In the genomic region with DNA sequence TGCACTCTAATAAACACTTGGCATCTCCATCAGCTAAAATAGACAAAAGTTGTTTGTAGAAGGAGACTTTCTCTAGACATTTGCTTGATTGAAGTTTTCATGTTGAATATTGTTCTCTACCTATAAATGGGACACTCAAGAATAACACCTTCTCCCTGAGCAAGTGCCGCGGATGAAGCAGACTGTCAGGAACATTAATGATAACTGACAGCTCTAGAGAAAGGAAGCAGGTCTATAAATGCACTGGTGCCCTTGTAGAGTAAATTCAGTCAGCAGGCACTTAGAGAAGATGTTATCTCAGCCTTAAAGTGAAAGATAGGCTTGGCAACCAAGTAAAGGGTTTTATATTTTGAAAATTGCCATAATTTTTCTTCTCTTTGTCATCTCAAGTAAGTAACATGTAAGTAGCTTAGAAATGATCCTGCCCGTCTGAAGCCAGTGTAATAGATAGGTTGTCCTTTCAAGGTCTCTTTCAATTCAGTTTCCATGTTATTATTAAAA, we compare ENCODE assay signal across 30 cellular contexts.
DNase-seq lines count a peak whose midpoint lies in the region; TF ChIP-seq lines count a peak whose summit lies in the region.
"Had no signal": no experiment of that assay in that cellular context is flagged by ENCODE, and none has a peak within 500 bp of the region (broad histone marks: within the 10 kb centered on the region; RNA-seq: fewer than 3 reads in every experiment).

No MANE protein-coding gene starts in this region.

- no peaks in the 10 kb centered on the region for H3K9me2 ChIP-seq in neural cell (ENCODE audit: insufficient read depth, low read length)

- peak; percentile 37 for TF ChIP-seq RAD21 in neural cell (conservative IDR thresholded peaks at IDR 0.05)

- no peaks in the 10 kb centered on the region for H3F3A ChIP-seq in neural cell (ENCODE audit: insufficient read depth, low read length, poor library complexity, severe bottlenecking)

- TF ChIP-seq CTCF in neural cell (IDR thresholded peaks at IDR 0.05; ENCODE audit: poor library complexity, severe bottlenecking) (no peak), sigmoid colon (IDR thresholded peaks at IDR 0.05) (no peak)

- H3K9ac ChIP-seq in neural cell (ENCODE audit: low read length), result no peak overlapping the region
- H3K9ac ChIP-seq: BLaER1; BLaER1 treated with 17β-estradiol and CSF1 and Interleukin-3, amounts not matched to agents 10 nM and 100 nM had no signal

- H3K4me3 ChIP-seq in neural cell (ENCODE audit: low read length) (no peak overlapping the region), sigmoid colon (no peak overlapping the region)
- H3K4me3 ChIP-seq: A549; BLaER1; BLaER1 treated with 17β-estradiol and CSF1 and Interleukin-3, amounts not matched to agents 10 nM and 100 nM had no signal

- H3K4me1 ChIP-seq in sigmoid colon, result no peaks in the 10 kb centered on the region
- H3K4me1 ChIP-seq: A549, BE2C, Caco-2 had no signal

- DNase-seq in SK-N-DZ (ENCODE audit: low spot score), result peak; percentile 97
- peak; percentile 4 for DNase-seq in left kidney (ENCODE audit: low read depth, low spot score)
- DNase-seq in C1 segment of cervical spinal cord (lab: John Stamatoyannopoulos, UW), result no peak
- DNase-seq in T-helper 1 cell, result no peak
- no peak for DNase-seq in sigmoid colon
- DNase-seq: 8988T; ACHN; AML-193; BE2C; Caco-2; Calu3; CD4-positive, alpha-beta memory T cell; CD4-positive, alpha-beta T cell; CD4-positive, CD25-positive, alpha-beta regulatory T cell; CD8-positive, alpha-beta memory T cell; CD8-positive, alpha-beta T cell; COR-L47; DMS 273 treated with DMSO at 0.1 percent for 48 hours; DMS153; DMS53; DMS79; DMS79 treated with DMSO at 0.1 percent for 48 hours; DND-41; EL had no signal

- no peak overlapping the region for H2AFZ ChIP-seq in neural cell (ENCODE audit: low read depth, low read length)

- TF ChIP-seq EP300 in neural cell (conservative IDR thresholded peaks at IDR 0.05; ENCODE audit: poor library complexity, severe bottlenecking) (peak; percentile 95), sigmoid colon (IDR thresholded peaks at IDR 0.05) (no peak)

- 82 to 84% methylated on average over 1 to 3 of the region's 3 CpGs for WGBS in sigmoid colon, 2 donors

- no peak for TF ChIP-seq POLR2A in sigmoid colon (IDR thresholded peaks at IDR 0.05)

- H3K79me2 ChIP-seq in neural cell (replicated peaks; ENCODE audit: insufficient read depth, low read length), result no peaks in the 10 kb centered on the region

- H3K27me3 ChIP-seq in neural cell (ENCODE audit: insufficient read depth, low read depth, low read length) (no peaks in the 10 kb centered on the region), sigmoid colon (no peaks in the 10 kb centered on the region)
- H3K27me3 ChIP-seq: BE2C; BLaER1; BLaER1 treated with 17β-estradiol and CSF1 and Interleukin-3, amounts not matched to agents 10 nM and 100 nM had no signal

- H4K20me1 ChIP-seq in neural cell (ENCODE audit: insufficient read depth), result no peaks in the 10 kb centered on the region
- H4K20me1 ChIP-seq: BLaER1; BLaER1 treated with 17β-estradiol and CSF1 and Interleukin-3, amounts not matched to agents 10 nM and 100 nM had no signal

- intact Hi-C loops in sigmoid colon (cut with DNase I), result no loop called here

- peak overlapping the region; percentile 17 for H3K27ac ChIP-seq in neural cell (ENCODE audit: low read length)
- no peak overlapping the region for H3K27ac ChIP-seq in sigmoid colon
- H3K27ac ChIP-seq: 22Rv1; A549; BLaER1; BLaER1 treated with 17β-estradiol and CSF1 and Interleukin-3, amounts not matched to agents 10 nM and 100 nM; C4-2B had no signal

- H3K36me3 ChIP-seq in neural cell (ENCODE audit: insufficient read depth, low read length) (no peaks in the 10 kb centered on the region), sigmoid colon (no peaks in the 10 kb centered on the region)
- H3K36me3 ChIP-seq: BE2C; BLaER1; BLaER1 treated with 17β-estradiol and CSF1 and Interleukin-3, amounts not matched to agents 10 nM and 100 nM had no signal

- H3K9me3 ChIP-seq in neural cell (ENCODE audit: low read length), result no peaks in the 10 kb centered on the region
- H3K9me3 ChIP-seq in sigmoid colon, result no peaks in the 10 kb centered on the region
- H3K9me3 ChIP-seq: A549, BE2C, BLaER1, Caco-2 had no signal

- H3K4me2 ChIP-seq in neural cell (ENCODE audit: low read length), result peak overlapping the region; percentile 2
- H3K4me2 ChIP-seq: A549; BLaER1; BLaER1 treated with 17β-estradiol and CSF1 and Interleukin-3, amounts not matched to agents 10 nM and 100 nM had no signal

TF ChIP-seq in neural cell, 6 proteins besides CTCF, POLR2A, EP300 and RAD21:
- TF ChIP-seq POLR2AphosphoS5 (IDR thresholded peaks at IDR 0.05) (peak; percentile 85), TAF1 (IDR thresholded peaks at IDR 0.05; ENCODE audit: low read depth) (no peak), MXI1 (conservative IDR thresholded peaks at IDR 0.05; ENCODE audit: poor library complexity, severe bottlenecking) (no peak), SMC3 (conservative IDR thresholded peaks at IDR 0.05; ENCODE audit: poor library complexity) (no peak), EZH2 (IDR thresholded peaks at IDR 0.05; ENCODE audit: borderline replicate concordance, insufficient read depth, low read length, poor library complexity, severe bottlenecking) (no peak)
- TF ChIP-seq, protein P1, sequence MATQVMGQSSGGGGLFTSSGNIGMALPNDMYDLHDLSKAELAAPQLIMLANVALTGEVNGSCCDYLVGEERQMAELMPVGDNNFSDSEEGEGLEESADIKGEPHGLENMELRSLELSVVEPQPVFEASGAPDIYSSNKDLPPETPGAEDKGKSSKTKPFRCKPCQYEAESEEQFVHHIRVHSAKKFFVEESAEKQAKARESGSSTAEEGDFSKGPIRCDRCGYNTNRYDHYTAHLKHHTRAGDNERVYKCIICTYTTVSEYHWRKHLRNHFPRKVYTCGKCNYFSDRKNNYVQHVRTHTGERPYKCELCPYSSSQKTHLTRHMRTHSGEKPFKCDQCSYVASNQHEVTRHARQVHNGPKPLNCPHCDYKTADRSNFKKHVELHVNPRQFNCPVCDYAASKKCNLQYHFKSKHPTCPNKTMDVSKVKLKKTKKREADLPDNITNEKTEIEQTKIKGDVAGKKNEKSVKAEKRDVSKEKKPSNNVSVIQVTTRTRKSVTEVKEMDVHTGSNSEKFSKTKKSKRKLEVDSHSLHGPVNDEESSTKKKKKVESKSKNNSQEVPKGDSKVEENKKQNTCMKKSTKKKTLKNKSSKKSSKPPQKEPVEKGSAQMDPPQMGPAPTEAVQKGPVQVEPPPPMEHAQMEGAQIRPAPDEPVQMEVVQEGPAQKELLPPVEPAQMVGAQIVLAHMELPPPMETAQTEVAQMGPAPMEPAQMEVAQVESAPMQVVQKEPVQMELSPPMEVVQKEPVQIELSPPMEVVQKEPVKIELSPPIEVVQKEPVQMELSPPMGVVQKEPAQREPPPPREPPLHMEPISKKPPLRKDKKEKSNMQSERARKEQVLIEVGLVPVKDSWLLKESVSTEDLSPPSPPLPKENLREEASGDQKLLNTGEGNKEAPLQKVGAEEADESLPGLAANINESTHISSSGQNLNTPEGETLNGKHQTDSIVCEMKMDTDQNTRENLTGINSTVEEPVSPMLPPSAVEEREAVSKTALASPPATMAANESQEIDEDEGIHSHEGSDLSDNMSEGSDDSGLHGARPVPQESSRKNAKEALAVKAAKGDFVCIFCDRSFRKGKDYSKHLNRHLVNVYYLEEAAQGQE (IDR thresholded peaks at IDR 0.05; ENCODE audit: borderline replicate concordance), result peak; percentile 55
TF ChIP-seq in neural cell: peak in this region for 2.

Comparison
In these comparisons a context has a peak if more than half of its experiments do, and no peak if none do; other contexts are left out.
1. DNase-seq: peak in SK-N-DZ (single experiment) and left kidney (single experiment); none in C1 segment of cervical spinal cord (0 of 14), T-helper 1 cell (0 of 5) and sigmoid colon (single experiment).